Comparison of ENCODE assay signal across 16 cellular contexts in the genomic region with DNA sequence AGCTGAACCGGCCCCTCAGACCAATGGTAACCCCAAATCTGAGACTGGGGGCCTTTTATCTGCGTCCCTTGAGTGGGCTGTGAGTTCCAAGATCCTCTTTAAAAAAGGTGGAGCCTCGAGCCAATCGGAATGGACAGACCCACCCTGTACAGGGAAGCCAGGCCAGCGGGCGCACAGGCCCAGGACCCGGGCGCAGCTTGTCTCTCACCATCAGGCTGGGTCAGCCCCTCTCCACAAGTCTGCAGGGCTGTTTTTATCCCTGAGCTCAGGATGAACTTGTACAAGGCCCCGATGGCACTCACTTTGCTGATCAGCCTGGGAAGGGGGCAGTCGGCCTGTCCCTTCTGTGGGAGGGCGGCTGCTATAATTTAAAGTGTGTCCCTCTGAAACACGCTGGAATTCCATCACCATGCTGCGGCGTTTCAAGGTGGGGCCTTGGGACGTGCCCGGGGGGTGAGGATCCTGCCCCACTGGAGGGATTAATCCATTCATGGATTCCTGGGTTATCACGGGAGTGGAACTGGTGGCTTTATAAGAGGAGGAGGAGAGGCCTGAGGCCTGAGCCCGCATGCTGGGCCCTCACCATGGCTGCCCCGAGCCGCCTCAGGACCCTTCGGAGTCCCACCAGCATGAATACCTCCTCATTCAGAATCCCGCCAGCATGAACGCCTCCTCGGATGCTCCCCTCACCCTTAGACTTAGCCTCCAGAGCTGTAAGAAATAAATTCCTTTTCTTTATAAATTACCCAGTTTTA. TPM values are rescaled to one million over a fixed set of nuclear protein-coding genes. Genes with fewer than 3 reads are reported as not detected.
DNase-seq lines count a peak whose midpoint lies in the region; ATAC-seq and TF ChIP-seq lines count a peak whose summit lies in the region.
"Had no signal": no experiment of that assay in that cellular context is flagged by ENCODE, and none has a peak within 500 bp of the region (broad histone marks: within the 10 kb centered on the region; RNA-seq: fewer than 3 reads in every experiment).

No MANE protein-coding gene starts in this region.

- intact Hi-C loops in dorsolateral prefrontal cortex (cut with DNase I), result loop anchor here in 1 of 2 donors (5.0 kb wide), 1 partner anchor 112 kb away; no protein-coding TSS in a partner anchor

- H2BK15ac ChIP-seq in H9 (ENCODE audit: low read depth, low read length), result no peak overlapping the region
- no peak overlapping the region for H2BK15ac ChIP-seq in neuronal stem cell (ENCODE audit: low read length)

- H3K4me1 ChIP-seq in BLaER1, result peaks cover 81% of the 10 kb centered on the region
- no peaks in the 10 kb centered on the region for H3K4me1 ChIP-seq in H9 (ENCODE audit: insufficient read depth, low read length)
- peaks cover 10 to 15% of the 10 kb centered on the region in 2 donors for H3K4me1 ChIP-seq in neuronal stem cell (ENCODE audit: control insufficient read depth in 2 of 2, insufficient read depth in 1 of 2, low read depth in 1 of 2, low read length in 2 of 2)
- H3K4me1 ChIP-seq: HAP-1 had no signal

- H3K4ac ChIP-seq in H9 (ENCODE audit: low read depth, low read length) (no peak overlapping the region), neuronal stem cell (ENCODE audit: low read length) (no peak overlapping the region)

- H3K79me2 ChIP-seq in H9 (ENCODE audit: insufficient read depth, low read length), result no peaks in the 10 kb centered on the region

- H3K27ac Mint-ChIP-seq in H9, result peak overlapping the region in 1 of 3 experiments; percentile 39; a peak in 1 of 7 replicates
- H3K27ac Mint-ChIP-seq: GM23338 had no signal

- H3K23ac ChIP-seq in H9 (ENCODE audit: insufficient read length, low read depth, low read length) (no peak overlapping the region), neuronal stem cell (ENCODE audit: low read depth, low read length, poor library complexity) (no peak overlapping the region)

- H3K9me3 Mint-ChIP-seq in H9, result no peaks in the 10 kb centered on the region
- H3K9me3 Mint-ChIP-seq: CD4-positive, alpha-beta memory T cell; GM23338 had no signal

- DNase-seq in H9, result peak; percentile 27
- DNase-seq in dorsolateral prefrontal cortex, result no peak
- DNase-seq in neuronal stem cell (ENCODE audit: low spot score), result no peak
- no peak for DNase-seq in islet precursor cell
- DNase-seq: ACHN; CD4-positive, alpha-beta memory T cell; DMS79; EL had no signal

- no peak overlapping the region for H2BK12ac ChIP-seq in H9 (ENCODE audit: insufficient read length, low read depth, low read length)
- no peak overlapping the region for H2BK12ac ChIP-seq in neuronal stem cell (ENCODE audit: low read length)

- ATAC-seq in HG02852 (IDR thresholded peaks at IDR 0.05; ENCODE audit: unreplicated experiment) (no peak), GM19463 (IDR thresholded peaks at IDR 0.05; ENCODE audit: unreplicated experiment) (no peak), GM21619 (IDR thresholded peaks at IDR 0.05; ENCODE audit: unreplicated experiment) (no peak)

- H3K9me3 ChIP-seq in BLaER1 (no peaks in the 10 kb centered on the region), H9 (ENCODE audit: control insufficient read depth, low read depth, low read length) (no peaks in the 10 kb centered on the region), neuronal stem cell (replicated peaks in 1 of 2; ENCODE audit: control insufficient read depth in 2 of 2, insufficient read depth in 1 of 2, low read depth in 1 of 2, low read length in 2 of 2) (no peaks in the 10 kb centered on the region)
- H3K9me3 ChIP-seq: HAP-1 had no signal

- no peak overlapping the region for H4K8ac ChIP-seq in H9 (replicated peaks; ENCODE audit: insufficient read length, low read depth, low read length)
- no peak overlapping the region for H4K8ac ChIP-seq in neuronal stem cell (ENCODE audit: low read depth, low read length)

- no peak overlapping the region for H4K5ac ChIP-seq in H9 (ENCODE audit: insufficient read length, low read depth, low read length)

- H3K18ac ChIP-seq in H9 (ENCODE audit: insufficient read length, low read depth, low read length) (no peak overlapping the region), neuronal stem cell (ENCODE audit: low read length) (no peak overlapping the region)

- no peak for TF ChIP-seq CTCF in H9 (conservative IDR thresholded peaks at IDR 0.05)
- TF ChIP-seq CTCF in dorsolateral prefrontal cortex (IDR thresholded peaks at IDR 0.05 in 54 of 56, conservative IDR thresholded peaks at IDR 0.05 in 2 of 56; ENCODE audit: low read depth in 1 of 56, partially characterized antibody in 56 of 56), result no peak

- H3K14ac ChIP-seq in H9 (ENCODE audit: insufficient read depth, low read length) (no peak overlapping the region; the same call in 1 of the 2 replicates), neuronal stem cell (ENCODE audit: low read length) (no peak overlapping the region)

- H2AFZ ChIP-seq in H9 (ENCODE audit: low read length) (no peak overlapping the region), neuronal stem cell (ENCODE audit: low read length) (no peak overlapping the region)
- H2AFZ ChIP-seq: GM23338 had no signal

- no peak overlapping the region for H3T11ph ChIP-seq in H9 (ENCODE audit: low read length)

- no peak overlapping the region for H2BK20ac ChIP-seq in H9 (ENCODE audit: low read depth, low read length, poor library complexity, severe bottlenecking)

- H3K36me3 ChIP-seq in BLaER1 (no peaks in the 10 kb centered on the region), neuronal stem cell (replicated peaks in 1 of 2; ENCODE audit: control insufficient read depth in 2 of 2, insufficient read depth in 2 of 2, low read length in 2 of 2) (no peaks in the 10 kb centered on the region)
- H3K36me3 ChIP-seq: HAP-1 had no signal

- H2BK120ac ChIP-seq in H9 (ENCODE audit: low read depth, low read length, poor library complexity, severe bottlenecking) (no peak overlapping the region), neuronal stem cell (ENCODE audit: low read depth, low read length) (no peak overlapping the region)

- peaks cover 85% of the 10 kb centered on the region for H4K20me1 ChIP-seq in BLaER1
- no peaks in the 10 kb centered on the region for H4K20me1 ChIP-seq in H9 (ENCODE audit: control insufficient read depth, insufficient read depth, insufficient read length)

- peaks cover 8% of the 10 kb centered on the region; the same call in 1 of the 2 replicates for H3K27me3 Mint-ChIP-seq in H9 (ENCODE audit: low read depth)

- no peak overlapping the region for H3K4me3 ChIP-seq in BLaER1
- H3K4me3 ChIP-seq in dorsolateral prefrontal cortex, result no peak overlapping the region
- H3K4me3 ChIP-seq in neuronal stem cell (ENCODE audit: low read length in 2 of 2), result no peak overlapping the region
- H3K4me3 ChIP-seq: GM23338, HAP-1 had no signal

- H3K4me1 Mint-ChIP-seq in H9, result peaks cover 0 to 5% of the 10 kb centered on the region in 2 experiments; a peak in 1 of 4 replicates
- H3K4me1 Mint-ChIP-seq: GM23338 had no signal

- H2AK5ac ChIP-seq in H9 (ENCODE audit: insufficient read length, low read length) (no peak overlapping the region), neuronal stem cell (ENCODE audit: low read depth, low read length) (peak overlapping the region; percentile 20)

- H2BK5ac ChIP-seq in H9 (ENCODE audit: insufficient read length, low read length) (no peak overlapping the region), neuronal stem cell (ENCODE audit: low read length) (peak overlapping the region; percentile 2)

- no peak overlapping the region for H3K4me3 Mint-ChIP-seq in H9
- H3K4me3 Mint-ChIP-seq: GM23338 had no signal

- no peak overlapping the region for H4K91ac ChIP-seq in H9 (ENCODE audit: insufficient read length, low read depth, low read length)
- no peak overlapping the region for H4K91ac ChIP-seq in neuronal stem cell (ENCODE audit: low read depth, low read length, poor library complexity)

- H3K56ac ChIP-seq in H9 (ENCODE audit: insufficient read length, low read depth, low read length), result no peak overlapping the region

- peaks cover 0 to 2% (median 0%) of the 10 kb centered on the region in 3 experiments; a peak in 1 of 7 replicates for H3K36me3 Mint-ChIP-seq in H9 (ENCODE audit: insufficient read depth in 1 of 3, low read depth in 3 of 3)
- H3K36me3 Mint-ChIP-seq: CD4-positive, alpha-beta memory T cell had no signal

- H3K23me2 ChIP-seq in H9 (ENCODE audit: insufficient read length, low read depth, low read length, poor library complexity, severe bottlenecking), result peaks cover 3% of the 10 kb centered on the region

- WGBS in H9 (ENCODE audit: extremely low coverage, insufficient read length, low lambda C conversion rate), result no CpG with 5 or more reads among the region's 24 CpGs
- no CpG with 5 or more reads among the region's 24 CpGs for WGBS in neuronal stem cell (ENCODE audit: extremely low coverage in 2 of 2, insufficient read length in 2 of 2, insufficient replicate concordance in 1 of 2), 2 donors

- H3K27ac ChIP-seq in BLaER1, result no peak overlapping the region
- H3K27ac ChIP-seq in H9 (ENCODE audit: insufficient read length, low read depth, low read length), result no peak overlapping the region
- peak overlapping the region in 32 of 59 donors; percentile 11 to 91 (median 46) for H3K27ac ChIP-seq in dorsolateral prefrontal cortex
- H3K27ac ChIP-seq in neuronal stem cell (replicated peaks; ENCODE audit: low read length), result no peak overlapping the region
- H3K27ac ChIP-seq: C4-2B, HL-60 had no signal

- peaks cover 18% of the 10 kb centered on the region; the same call in 1 of the 2 replicates for H3K27me3 ChIP-seq in BLaER1
- no peaks in the 10 kb centered on the region for H3K27me3 ChIP-seq in H9 (ENCODE audit: insufficient read depth, low read length)
- H3K27me3 ChIP-seq in dorsolateral prefrontal cortex, result no peaks in the 10 kb centered on the region
- H3K27me3 ChIP-seq in neuronal stem cell (ENCODE audit: control insufficient read depth in 3 of 3, insufficient read depth in 3 of 3, low read depth in 1 of 3, low read length in 3 of 3), result peaks cover 0 to 3% (median 0%) of the 10 kb centered on the region in 3 experiments

- H3K4me2 ChIP-seq in BLaER1 (peak overlapping the region; percentile 98), H9 (ENCODE audit: insufficient read depth, insufficient read length, low read length) (no peak overlapping the region), neuronal stem cell (ENCODE audit: insufficient read depth, low read length, poor library complexity, severe bottlenecking) (no peak overlapping the region)
- H3K4me2 ChIP-seq: GM23338 had no signal

- H3K79me1 ChIP-seq in H9 (ENCODE audit: insufficient read depth, low read depth, low read length, poor library complexity, severe bottlenecking), result no peaks in the 10 kb centered on the region
- H3K79me1 ChIP-seq in neuronal stem cell (ENCODE audit: low read depth, low read length), result peaks cover 9% of the 10 kb centered on the region

- H3K9ac ChIP-seq in BLaER1 (no peak overlapping the region), H9 (ENCODE audit: extremely low read depth, insufficient read length, low read length) (no peak overlapping the region), neuronal stem cell (ENCODE audit: low read depth, low read length, poor library complexity) (no peak overlapping the region)

RNA-seq across cellular contexts. Expression of a gene that starts 14.1 kb away (rescaled TPM):
- total RNA-seq in H9 (2021) (13.5 and 15.3 TPM in 2 replicates), dorsolateral prefrontal cortex (10 to 100 TPM; 22.2 to 94.1 (median 36.5) TPM)
- polyA plus RNA-seq in neuronal stem cell (2013, experiment 1 of 2), result 21.1 TPM
- 19.9 TPM for polyA plus RNA-seq in neuronal stem cell (2013, experiment 2 of 2)

RNA-seq across cellular contexts. Expression of a gene that starts 14.4 kb away (rescaled TPM):
- total RNA-seq in H9 (2021) (1.8 and 2.0 TPM in 2 replicates), dorsolateral prefrontal cortex (10 to 100 TPM in 110 of 120 experiments, 1 to 10 TPM in 10; 7.0 to 34.3 (median 16.0) TPM)
- polyA plus RNA-seq in neuronal stem cell (2013, experiment 1 of 2), result 0.61 TPM
- polyA plus RNA-seq in neuronal stem cell (2013, experiment 2 of 2), result 0.64 TPM

RNA-seq across cellular contexts. Expression of a gene that starts 32.3 kb away (rescaled TPM):
- total RNA-seq in H9 (2021) (0.77 and 0.90 TPM in 2 replicates), dorsolateral prefrontal cortex (under 1 TPM in 5 of 120 experiments, not detected in 115; 0.18 to 0.43 (median 0.25) TPM)
- 0.03 TPM for polyA plus RNA-seq in neuronal stem cell (2013, experiment 1 of 2)
- polyA plus RNA-seq in neuronal stem cell (2013, experiment 2 of 2), result 0.04 TPM
- total RNA-seq: CD4-positive, alpha-beta memory T cell had no signal
- polyA plus RNA-seq: CD4-positive, alpha-beta memory T cell had no signal

RNA-seq across cellular contexts. Expression of a gene that starts 50.3 kb away (rescaled TPM):
- total RNA-seq in H9 (2021), result 46.3 and 51.0 TPM in 2 replicates
- total RNA-seq in dorsolateral prefrontal cortex, result 100 to 1,000 TPM; 113 to 445 (median 234) TPM
- 46.8 TPM for polyA plus RNA-seq in neuronal stem cell (2013, experiment 1 of 2)
- polyA plus RNA-seq in neuronal stem cell (2013, experiment 2 of 2), result 45.0 TPM

Comparison
In these comparisons a context has a peak if more than half of its experiments do, and no peak if none do; other contexts are left out.
1. H3K27ac ChIP-seq: peak in dorsolateral prefrontal cortex (32 of 59); none in BLaER1 (single experiment), H9 (single experiment) and neuronal stem cell (single experiment).